Comparison of ENCODE assay signal across 12 cellular contexts in the genomic region with DNA sequence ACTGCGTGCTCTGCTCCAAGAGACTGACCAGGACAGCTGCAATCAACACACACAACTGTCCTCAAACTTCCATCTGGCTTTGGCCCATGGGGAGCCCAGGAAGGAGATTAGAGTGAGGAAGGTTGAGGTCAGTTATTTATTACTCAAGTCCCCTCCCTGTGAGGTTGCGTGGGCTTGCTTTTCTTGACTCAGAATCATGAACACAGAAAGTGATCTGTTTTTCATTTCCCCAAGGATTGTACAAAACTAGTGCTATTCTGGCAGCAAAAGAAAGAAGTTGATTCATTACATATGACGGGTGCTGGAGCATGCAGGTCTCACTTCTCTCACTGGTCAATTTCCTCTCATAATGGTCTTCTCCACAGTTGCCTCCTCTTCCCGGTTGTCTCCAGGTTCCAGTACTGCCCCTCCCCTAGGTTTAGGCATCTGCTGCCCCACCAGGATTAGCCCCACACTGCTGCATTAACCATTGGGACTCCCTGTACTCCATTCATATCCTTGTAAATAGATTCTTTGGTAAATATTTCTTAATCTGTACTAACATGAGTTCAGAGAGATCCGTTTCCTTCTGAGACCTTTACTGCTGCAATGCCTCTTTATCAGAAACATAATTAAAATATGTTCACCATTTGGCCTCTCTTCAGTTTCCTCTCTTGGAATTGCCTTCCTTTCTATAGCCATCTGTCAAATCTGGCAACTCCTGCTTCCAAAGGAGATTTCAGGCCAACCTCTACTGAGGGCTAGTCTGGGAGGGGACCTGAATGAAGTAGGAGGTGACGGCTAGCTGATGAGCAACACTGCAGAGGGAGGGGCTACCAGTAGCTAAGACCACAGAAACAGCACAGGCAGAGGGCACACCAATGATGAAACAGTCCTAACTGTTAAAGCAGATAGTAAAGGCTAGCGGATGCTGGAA.
DNase-seq lines count a peak whose midpoint lies in the region; ATAC-seq and TF ChIP-seq lines count a peak whose summit lies in the region.
"Had no signal": no experiment of that assay in that cellular context is flagged by ENCODE, and none has a peak within 500 bp of the region (broad histone marks: within the 10 kb centered on the region; RNA-seq: fewer than 3 reads in every experiment).

No MANE protein-coding gene starts in this region.

- DNase-seq in astrocyte of the spinal cord (ENCODE audit: low read depth, low spot score) (peak; percentile 27), heart left ventricle (peak in 4 of 5 donors; percentile 61 to 85 (median 73)), psoas muscle (peak; percentile 52 to 68), NCI-H2171 treated with DMSO at 0.1 percent for 48 hours (lab: John Stamatoyannopoulos, UW) (no peak), Kasumi-1 (lab: John Stamatoyannopoulos, UW) (no peak)
- no peak for DNase-seq in activated CD4-positive, alpha-beta memory T cell treated with anti-CD3 and anti-CD28 coated beads, Interleukin-2, amount 10 ng/mL, durations not matched to agents 7 days and 5 days
- DNase-seq: transverse colon had no signal

- H3K36me3 ChIP-seq in heart left ventricle (no peaks in the 10 kb centered on the region), psoas muscle (ENCODE audit: insufficient read depth in 1 of 2, low read depth in 1 of 2) (no peaks in the 10 kb centered on the region)
- H3K36me3 ChIP-seq: ovary, transverse colon had no signal

- WGBS in heart left ventricle, 4 donors, result 46 to 59% (median 53%) methylated on average over 7 of the region's 7 CpGs
- 32 to 44% (median 37%) methylated on average over 7 of the region's 7 CpGs for WGBS in psoas muscle, 3 donors

- peaks cover 5% of the 10 kb centered on the region for H3K9me3 Mint-ChIP-seq in activated CD4-positive, alpha-beta memory T cell treated with anti-CD3 and anti-CD28 coated beads, Interleukin-2, amount 10 ng/mL, durations not matched to agents 7 days and 5 days

- intact Hi-C loops in heart left ventricle (cut with DNase I), result no loop called here
- intact Hi-C loops in psoas muscle (cut with DNase I), result loop anchor here in 1 of 2 donors (5.0 kb wide), 1 partner anchor 329 kb away; no protein-coding TSS in a partner anchor

- CTCF ChIA-PET in activated CD4-positive, alpha-beta memory T cell treated with anti-CD3 and anti-CD28 coated beads, Interleukin-2, amount 10 ng/mL, durations not matched to agents 7 days and 5 days (lab: Charles Lee), result no interaction called here

- POLR2A ChIA-PET in activated CD4-positive, alpha-beta memory T cell treated with anti-CD3 and anti-CD28 coated beads, Interleukin-2, amount 10 ng/mL, durations not matched to agents 7 days and 5 days (lab: Charles Lee), result no interaction called here

- H3K36me3 Mint-ChIP-seq in activated CD4-positive, alpha-beta memory T cell treated with anti-CD3 and anti-CD28 coated beads, Interleukin-2, amount 10 ng/mL, durations not matched to agents 7 days and 5 days (ENCODE audit: low read depth), result no peaks in the 10 kb centered on the region
- H3K36me3 Mint-ChIP-seq: activated naive CD8-positive, alpha-beta T cell had no signal

- peaks cover 0 to 13% (median 4%) of the 10 kb centered on the region in 12 donors for H3K4me1 ChIP-seq in heart left ventricle
- no peaks in the 10 kb centered on the region for H3K4me1 ChIP-seq in psoas muscle
- H3K4me1 ChIP-seq: transverse colon had no signal

- TF ChIP-seq CTCF in astrocyte of the spinal cord (IDR thresholded peaks at IDR 0.05; ENCODE audit: low read depth, low read length), result no peak
- no peak for TF ChIP-seq CTCF in heart left ventricle (IDR thresholded peaks at IDR 0.05)
- no peak for TF ChIP-seq CTCF in psoas muscle (IDR thresholded peaks at IDR 0.05)

- no peaks in the 10 kb centered on the region for H3K9me3 ChIP-seq in heart left ventricle
- no peaks in the 10 kb centered on the region for H3K9me3 ChIP-seq in psoas muscle
- H3K9me3 ChIP-seq: ovary had no signal

- ATAC-seq in HG02798 (IDR thresholded peaks at IDR 0.05; ENCODE audit: poor library complexity, unreplicated experiment), result peak; percentile 39
- ATAC-seq in heart left ventricle, result peak; percentile 79 to 91 (median 90)
- peak; percentile 13 to 56 (median 49) for ATAC-seq in psoas muscle
- no peak for ATAC-seq in GM19328 (IDR thresholded peaks at IDR 0.05; ENCODE audit: unreplicated experiment)
- ATAC-seq: esophagus mucosa had no signal

- in situ Hi-C loops in astrocyte of the spinal cord (cut with HindIII; ENCODE audit: low sequenced_read_pairs), result no loop called here

- H3K27ac ChIP-seq in heart left ventricle (peak overlapping the region in 10 of 12 donors; percentile 12 to 64 (median 39)), psoas muscle (no peak overlapping the region)
- H3K27ac ChIP-seq: ovary, transverse colon had no signal

- no peaks in the 10 kb centered on the region for H3K4me1 Mint-ChIP-seq in activated CD4-positive, alpha-beta memory T cell treated with anti-CD3 and anti-CD28 coated beads, Interleukin-2, amount 10 ng/mL, durations not matched to agents 7 days and 5 days

- H3K27me3 ChIP-seq in heart left ventricle, result no peaks in the 10 kb centered on the region
- H3K27me3 ChIP-seq in psoas muscle (ENCODE audit: insufficient read depth in 3 of 3, low read length in 2 of 3), result no peaks in the 10 kb centered on the region
- H3K27me3 ChIP-seq: ovary, transverse colon had no signal

- H3K4me3 ChIP-seq in astrocyte of the spinal cord (ENCODE audit: low read depth, low read length), result no peak overlapping the region
- H3K4me3 ChIP-seq in heart left ventricle, result no peak overlapping the region
- no peak overlapping the region for H3K4me3 ChIP-seq in psoas muscle
- H3K4me3 ChIP-seq: ovary, transverse colon had no signal

- no peaks in the 10 kb centered on the region for H3K27me3 Mint-ChIP-seq in activated CD4-positive, alpha-beta memory T cell treated with anti-CD3 and anti-CD28 coated beads, Interleukin-2, amount 10 ng/mL, durations not matched to agents 7 days and 5 days
- H3K27me3 Mint-ChIP-seq: activated naive CD8-positive, alpha-beta T cell had no signal

- no peak overlapping the region for H3K4me3 Mint-ChIP-seq in activated CD4-positive, alpha-beta memory T cell treated with anti-CD3 and anti-CD28 coated beads, Interleukin-2, amount 10 ng/mL, durations not matched to agents 7 days and 5 days
- H3K4me3 Mint-ChIP-seq: activated naive CD8-positive, alpha-beta T cell had no signal

- no peak for TF ChIP-seq POLR2A in heart left ventricle (IDR thresholded peaks at IDR 0.05)

- H3K27ac Mint-ChIP-seq in activated CD4-positive, alpha-beta memory T cell treated with anti-CD3 and anti-CD28 coated beads, Interleukin-2, amount 10 ng/mL, durations not matched to agents 7 days and 5 days, result no peak overlapping the region
- H3K27ac Mint-ChIP-seq: activated naive CD8-positive, alpha-beta T cell had no signal

Comparison
In these comparisons a context has a peak if more than half of its experiments do, and no peak if none do; other contexts are left out.
1. DNase-seq: peak in astrocyte of the spinal cord (single experiment), heart left ventricle (4 of 5) and psoas muscle (2 of 2); none in NCI-H2171 treated with DMSO at 0.1 percent for 48 hours (single experiment), activated CD4-positive, alpha-beta memory T cell treated with anti-CD3 and anti-CD28 coated beads, Interleukin-2, amount 10 ng/mL, durations not matched to agents 7 days and 5 days (single experiment) and Kasumi-1 (0 of 2).